ENCODE assay signal across 15 cellular contexts in genomic region chr11:88304352-88304751, GRCh38. TPM values are rescaled to one million over a fixed set of nuclear protein-coding genes. Genes with fewer than 3 reads are reported as not detected.
DNase-seq lines count a peak whose midpoint lies in the region; ATAC-seq and TF ChIP-seq lines count a peak whose summit lies in the region.
"Had no signal": no experiment of that assay in that cellular context is flagged by ENCODE, and none has a peak within 500 bp of the region (broad histone marks: within the 10 kb centered on the region; RNA-seq: fewer than 3 reads in every experiment).

No MANE protein-coding gene starts in this region.

- peaks cover 0 to 6% (median 0%) of the 10 kb centered on the region in 5 donors for H3K9me3 Mint-ChIP-seq in CD8-positive, alpha-beta memory T cell
- peaks cover 5 to 10% of the 10 kb centered on the region in 2 experiments; a peak in 3 of 5 replicates for H3K9me3 Mint-ChIP-seq in H9
- H3K9me3 Mint-ChIP-seq in effector memory CD8-positive, alpha-beta T cell, result no peaks in the 10 kb centered on the region

- H2AFZ ChIP-seq in H9 (ENCODE audit: low read length), result no peak overlapping the region
- H2AFZ ChIP-seq: GM23248 had no signal

- H3K4me1 Mint-ChIP-seq in CD8-positive, alpha-beta memory T cell, result peaks cover 59 to 76% (median 72%) of the 10 kb centered on the region in 3 donors
- H3K4me1 Mint-ChIP-seq in H9, result peaks cover 69 to 70% of the 10 kb centered on the region in 2 experiments
- H3K4me1 Mint-ChIP-seq in effector memory CD8-positive, alpha-beta T cell (ENCODE audit: low read depth in 2 of 2), result peaks cover 45 to 62% of the 10 kb centered on the region in 2 donors

- POLR2A ChIA-PET in CD8-positive, alpha-beta memory T cell (lab: Charles Lee), result no interaction called here

- no peak overlapping the region for H3K4ac ChIP-seq in H9 (ENCODE audit: low read depth, low read length)

- H3K36me3 ChIP-seq in CD8-positive, alpha-beta memory T cell (ENCODE audit: insufficient read depth, low read length), result peaks cover 22% of the 10 kb centered on the region

- H3K14ac ChIP-seq in H9 (ENCODE audit: insufficient read depth, low read length), result no peak overlapping the region

- H4K20me1 ChIP-seq in H9 (ENCODE audit: control insufficient read depth, insufficient read depth, insufficient read length), result no peaks in the 10 kb centered on the region

- no peaks in the 10 kb centered on the region for H3K4me1 ChIP-seq in CD8-positive, alpha-beta memory T cell (ENCODE audit: insufficient read depth, low read length)
- H3K4me1 ChIP-seq in H9 (ENCODE audit: insufficient read depth, low read length), result peaks cover 9% of the 10 kb centered on the region

- no peaks in the 10 kb centered on the region for H3K27me3 Mint-ChIP-seq in CD8-positive, alpha-beta memory T cell
- H3K27me3 Mint-ChIP-seq in H9 (ENCODE audit: low read depth), result no peaks in the 10 kb centered on the region
- H3K27me3 Mint-ChIP-seq in effector memory CD8-positive, alpha-beta T cell, result no peaks in the 10 kb centered on the region

- H2BK12ac ChIP-seq in H9 (ENCODE audit: insufficient read length, low read depth, low read length), result no peak overlapping the region

- H2BK15ac ChIP-seq in H9 (ENCODE audit: low read depth, low read length), result no peak overlapping the region

- no peaks in the 10 kb centered on the region for H3K9me3 ChIP-seq in CD8-positive, alpha-beta memory T cell (ENCODE audit: low read length)
- H3K9me3 ChIP-seq in H9 (ENCODE audit: control insufficient read depth, low read depth, low read length), result no peaks in the 10 kb centered on the region

- H3K9ac ChIP-seq in H9 (ENCODE audit: extremely low read depth, insufficient read length, low read length), result no peak overlapping the region
- H3K9ac ChIP-seq: GM23248 had no signal

- no peak overlapping the region for H3K56ac ChIP-seq in H9 (ENCODE audit: insufficient read length, low read depth, low read length)

- H3K27ac ChIP-seq in CD8-positive, alpha-beta memory T cell (ENCODE audit: low read depth, low read length), result no peak overlapping the region
- no peak overlapping the region for H3K27ac ChIP-seq in H9 (ENCODE audit: insufficient read length, low read depth, low read length)
- H3K27ac ChIP-seq: GM23248 had no signal

- no peak overlapping the region for H3K23ac ChIP-seq in H9 (ENCODE audit: insufficient read length, low read depth, low read length)

- no peak overlapping the region for H2BK20ac ChIP-seq in H9 (ENCODE audit: low read depth, low read length, poor library complexity, severe bottlenecking)

- peaks cover 5% of the 10 kb centered on the region; the same call in 1 of the 2 replicates for H3K79me2 ChIP-seq in H9 (ENCODE audit: insufficient read depth, low read length)

- no peak overlapping the region for H3K4me2 ChIP-seq in H9 (ENCODE audit: insufficient read depth, insufficient read length, low read length)

- intact Hi-C loops in sciatic nerve (cut with DNase I), result no loop called here

- TF ChIP-seq CTCF in H9 (conservative IDR thresholded peaks at IDR 0.05), result no peak

- peaks cover 35 to 89% (median 51%) of the 10 kb centered on the region in 3 donors for H3K36me3 Mint-ChIP-seq in CD8-positive, alpha-beta memory T cell
- peaks cover 54 to 82% (median 67%) of the 10 kb centered on the region in 3 experiments for H3K36me3 Mint-ChIP-seq in H9 (ENCODE audit: insufficient read depth in 1 of 3, low read depth in 3 of 3)
- H3K36me3 Mint-ChIP-seq in effector memory CD8-positive, alpha-beta T cell (ENCODE audit: insufficient read depth), result peaks cover 66% of the 10 kb centered on the region

- no peak overlapping the region for H4K5ac ChIP-seq in H9 (ENCODE audit: insufficient read length, low read depth, low read length)

- H3K27me3 ChIP-seq in CD8-positive, alpha-beta memory T cell (ENCODE audit: insufficient read depth, low read length, poor library complexity, severe bottlenecking), result no peaks in the 10 kb centered on the region
- H3K27me3 ChIP-seq in H9 (ENCODE audit: insufficient read depth, low read length), result no peaks in the 10 kb centered on the region

- no peak overlapping the region for H3T11ph ChIP-seq in H9 (ENCODE audit: low read length)

- no peaks in the 10 kb centered on the region for H3K23me2 ChIP-seq in H9 (ENCODE audit: insufficient read length, low read depth, low read length, poor library complexity, severe bottlenecking)

- no peak overlapping the region for H4K91ac ChIP-seq in H9 (ENCODE audit: insufficient read length, low read depth, low read length)

- no CpG with 5 or more reads among the region's 1 CpG for WGBS in H9 (ENCODE audit: extremely low coverage, insufficient read length, low lambda C conversion rate)

- CTCF ChIA-PET in CD8-positive, alpha-beta memory T cell (lab: Charles Lee), result interaction anchor here (0.9 kb wide), 1 partner anchor 40 kb away, joined by 3 read pairs; no protein-coding TSS in a partner anchor

- DNase-seq in CD8-positive, alpha-beta memory T cell, result no peak
- DNase-seq in H9, result no peak
- no peak for DNase-seq in effector memory CD8-positive, alpha-beta T cell
- DNase-seq in NCI-H524 treated with DMSO at 0.1 percent for 48 hours (lab: John Stamatoyannopoulos, UW), result no peak
- no peak for DNase-seq in ureter (ENCODE audit: low spot score)
- no peak for DNase-seq in sciatic nerve (ENCODE audit: low spot score)
- DNase-seq: DMS153, DMS79 treated with DMSO at 0.1 percent for 48 hours, EL, GDM1, GM23248, H7, IMR-90, KBM-7 had no signal

- no peak for ATAC-seq in effector memory CD8-positive, alpha-beta T cell (replicated peaks)
- ATAC-seq in sciatic nerve, result no peak

- H4K8ac ChIP-seq in H9 (replicated peaks; ENCODE audit: insufficient read length, low read depth, low read length), result no peak overlapping the region

- H3K27ac Mint-ChIP-seq in CD8-positive, alpha-beta memory T cell, result peak overlapping the region in 7 of 8 donors; percentile 4 to 69 (median 25)
- peak overlapping the region in 2 of 3 experiments; percentile 51 to 57; a peak in 2 of 7 replicates for H3K27ac Mint-ChIP-seq in H9
- peak overlapping the region; percentile 8 to 97 for H3K27ac Mint-ChIP-seq in effector memory CD8-positive, alpha-beta T cell

- H3K4me3 Mint-ChIP-seq in CD8-positive, alpha-beta memory T cell, result no peak overlapping the region
- no peak overlapping the region for H3K4me3 Mint-ChIP-seq in H9
- no peak overlapping the region for H3K4me3 Mint-ChIP-seq in effector memory CD8-positive, alpha-beta T cell
- H3K4me3 Mint-ChIP-seq: CD14-positive monocyte had no signal

- no peaks in the 10 kb centered on the region for H3K79me1 ChIP-seq in H9 (ENCODE audit: insufficient read depth, low read depth, low read length, poor library complexity, severe bottlenecking)

- H2BK5ac ChIP-seq in H9 (ENCODE audit: insufficient read length, low read length), result no peak overlapping the region

- H2BK120ac ChIP-seq in H9 (ENCODE audit: low read depth, low read length, poor library complexity, severe bottlenecking), result no peak overlapping the region

- no peak overlapping the region for H3K18ac ChIP-seq in H9 (ENCODE audit: insufficient read length, low read depth, low read length)

- no peak overlapping the region for H3K4me3 ChIP-seq in CD8-positive, alpha-beta memory T cell (ENCODE audit: low read length)
- H3K4me3 ChIP-seq: GM23248 had no signal

- H2AK5ac ChIP-seq in H9 (ENCODE audit: insufficient read length, low read length), result no peak overlapping the region

RNA-seq across cellular contexts. Expression of gene CTSC, which starts 33.2 kb away (rescaled TPM):
- total RNA-seq in CD8-positive, alpha-beta memory T cell, result 100 to 1,000 TPM; 128 to 132 TPM
- polyA plus RNA-seq in CD8-positive, alpha-beta memory T cell, result 261 TPM
- total RNA-seq in H9 (2021), result 359 TPM in 2 replicates
- total RNA-seq in ureter, result 122 TPM
- 85.2 TPM for total RNA-seq in sciatic nerve
